Comparison of ENCODE assay signal across 9 cellular contexts in genomic region chr10:7576340-7576739, GRCh38.
"Had no signal": no experiment of that assay in that cellular context is flagged by ENCODE, and none has a peak within 500 bp of the region (broad histone marks: within the 10 kb centered on the region; RNA-seq: fewer than 3 reads in every experiment).

No MANE protein-coding gene starts in this region.

- ATAC-seq: GM23338, HCT116, HepG2 had no signal

- H3K4me1 Mint-ChIP-seq: IgD-negative memory B cell had no signal

- H3K4me2 ChIP-seq: GM23338 had no signal

- H3K9me3 ChIP-seq: HAP-1 had no signal

- H2AFZ ChIP-seq: GM23338 had no signal

- H3K4me3 ChIP-seq: GM23338, HAP-1 had no signal

- H3K27ac Mint-ChIP-seq: HFFc6, IgD-negative memory B cell had no signal

- H3K36me3 ChIP-seq: HAP-1 had no signal

- DNase-seq: H7, HFFc6 had no signal

- H3K4me3 Mint-ChIP-seq: GM23338, HFFc6, IgD-negative memory B cell had no signal

- H3K4me1 ChIP-seq: HAP-1 had no signal

- H3K9me3 Mint-ChIP-seq: GM23338 had no signal

- FAIRE-seq: H1, HepG2 had no signal

- H3K27ac ChIP-seq: HL-60 had no signal
